Comparison of ENCODE assay signal across 17 cellular contexts in genomic region chr13:20389696-20390525, GRCh38.
A peak's percentile ranks its signal among the peaks of the same experiment; 100 is the strongest.
DNase-seq lines count a peak whose midpoint lies in the region; ATAC-seq and TF ChIP-seq lines count a peak whose summit lies in the region.
"Had no signal": no experiment of that assay in that cellular context is flagged by ENCODE, and none has a peak within 500 bp of the region (broad histone marks: within the 10 kb centered on the region; RNA-seq: fewer than 3 reads in every experiment).

No MANE protein-coding gene starts in this region.

- no peak for TF ChIP-seq CTCF in activated CD8-positive, alpha-beta T cell treated with anti-CD3 and anti-CD28 coated beads for 36 hours (IDR thresholded peaks at IDR 0.05)
- TF ChIP-seq CTCF in osteocyte (IDR thresholded peaks at IDR 0.05) (no peak), Peyer's patch (IDR thresholded peaks at IDR 0.05) (no peak), lower lobe of right lung (IDR thresholded peaks at IDR 0.05) (no peak)

- H3K36me3 ChIP-seq in Peyer's patch (no peaks in the 10 kb centered on the region), lower lobe of right lung (no peaks in the 10 kb centered on the region)

- H3K9me3 Mint-ChIP-seq in activated CD8-positive, alpha-beta T cell treated with anti-CD3 and anti-CD28 coated beads, Interleukin-2, amount 10 ng/mL, durations not matched to agents 7 days and 5 days (ENCODE audit: insufficient read depth): no peaks in the 10 kb centered on the region
- peaks cover 1% of the 10 kb centered on the region for H3K9me3 Mint-ChIP-seq in activated CD8-positive, alpha-beta T cell treated with anti-CD3 and anti-CD28 coated beads for 36 hours
- no peaks in the 10 kb centered on the region for H3K9me3 Mint-ChIP-seq in osteocyte (ENCODE audit: unreplicated experiment)

- DNase-seq in activated CD8-positive, alpha-beta T cell treated with anti-CD3 and anti-CD28 coated beads, Interleukin-2, amount 10 ng/mL, durations not matched to agents 7 days and 5 days: peak; percentile 7
- DNase-seq in activated CD8-positive, alpha-beta T cell treated with anti-CD3 and anti-CD28 coated beads for 36 hours: no peak
- DNase-seq in amniotic epithelial cell (ENCODE audit: low read depth): peak; percentile 61
- DNase-seq in islet precursor cell: peak; percentile 43
- peak; percentile 73 for DNase-seq in osteocyte (ENCODE audit: extremely low spot score, unreplicated experiment)
- no peak for DNase-seq in Peyer's patch
- DNase-seq in lower lobe of right lung: no peak
- DNase-seq: AML-193, NCI-H1105, NCI-H2081, Right ventricle myocardium superior had no signal

- intact Hi-C loops in activated CD8-positive, alpha-beta T cell treated with anti-CD3 and anti-CD28 coated beads for 36 hours (cut with micrococcal nuclease): no loop called here
- intact Hi-C loops in lower lobe of right lung (cut with DNase I): no loop called here

- POLR2A ChIA-PET in activated CD8-positive, alpha-beta T cell treated with anti-CD3 and anti-CD28 coated beads, Interleukin-2, amount 10 ng/mL, durations not matched to agents 7 days and 5 days (lab: Charles Lee): interaction anchor here (0.6 kb wide), 1 partner anchor 507 kb away, joined by 5 read pairs; no protein-coding TSS in a partner anchor
- POLR2A ChIA-PET in activated CD8-positive, alpha-beta T cell treated with anti-CD3 and anti-CD28 coated beads for 36 hours (lab: Charles Lee): no interaction called here

- no peak overlapping the region for H3K4me3 ChIP-seq in Peyer's patch
- H3K4me3 ChIP-seq in lower lobe of right lung: no peak overlapping the region
- H3K4me3 ChIP-seq: GM23248 had no signal

- peaks cover 0 to 2% (median 0%) of the 10 kb centered on the region in 4 donors for H3K9me3 ChIP-seq in Peyer's patch
- no peaks in the 10 kb centered on the region for H3K9me3 ChIP-seq in lower lobe of right lung

- H3K27me3 Mint-ChIP-seq in activated CD8-positive, alpha-beta T cell treated with anti-CD3 and anti-CD28 coated beads, Interleukin-2, amount 10 ng/mL, durations not matched to agents 7 days and 5 days (ENCODE audit: low read depth): no peaks in the 10 kb centered on the region
- no peaks in the 10 kb centered on the region for H3K27me3 Mint-ChIP-seq in activated CD8-positive, alpha-beta T cell treated with anti-CD3 and anti-CD28 coated beads for 36 hours
- peaks cover 8% of the 10 kb centered on the region for H3K27me3 Mint-ChIP-seq in osteocyte (ENCODE audit: unreplicated experiment)

- CTCF ChIA-PET in activated CD8-positive, alpha-beta T cell treated with anti-CD3 and anti-CD28 coated beads, Interleukin-2, amount 10 ng/mL, durations not matched to agents 7 days and 5 days (lab: Charles Lee): no interaction called here
- CTCF ChIA-PET in activated CD8-positive, alpha-beta T cell treated with anti-CD3 and anti-CD28 coated beads for 36 hours (lab: Charles Lee): no interaction called here

- H3K4me1 ChIP-seq in Peyer's patch (no peaks in the 10 kb centered on the region), lower lobe of right lung (no peaks in the 10 kb centered on the region)

- ATAC-seq in activated CD8-positive, alpha-beta T cell treated with anti-CD3 and anti-CD28 coated beads, Interleukin-2, amount 10 ng/mL, durations not matched to agents 7 days and 5 days: no peak
- ATAC-seq in activated CD8-positive, alpha-beta T cell treated with anti-CD3 and anti-CD28 coated beads for 36 hours: no peak
- ATAC-seq in GM21825 (IDR thresholded peaks at IDR 0.05; ENCODE audit: unreplicated experiment): no peak
- ATAC-seq in lower lobe of right lung: no peak
- ATAC-seq: HCT116, Panc1 had no signal

- H3K27me3 ChIP-seq in Peyer's patch (no peaks in the 10 kb centered on the region), lower lobe of right lung (ENCODE audit: low read depth) (no peaks in the 10 kb centered on the region)

- TF ChIP-seq POLR2A in Peyer's patch (IDR thresholded peaks at IDR 0.05): no peak

- H3K4me1 Mint-ChIP-seq in activated CD8-positive, alpha-beta T cell treated with anti-CD3 and anti-CD28 coated beads, Interleukin-2, amount 10 ng/mL, durations not matched to agents 7 days and 5 days (ENCODE audit: low read depth): peaks cover 19% of the 10 kb centered on the region
- peaks cover 12% of the 10 kb centered on the region for H3K4me1 Mint-ChIP-seq in activated CD8-positive, alpha-beta T cell treated with anti-CD3 and anti-CD28 coated beads for 36 hours (ENCODE audit: low read depth)
- no peaks in the 10 kb centered on the region for H3K4me1 Mint-ChIP-seq in osteocyte (ENCODE audit: unreplicated experiment)

- no peak overlapping the region for H3K4me3 Mint-ChIP-seq in activated CD8-positive, alpha-beta T cell treated with anti-CD3 and anti-CD28 coated beads, Interleukin-2, amount 10 ng/mL, durations not matched to agents 7 days and 5 days
- no peak overlapping the region for H3K4me3 Mint-ChIP-seq in activated CD8-positive, alpha-beta T cell treated with anti-CD3 and anti-CD28 coated beads for 36 hours
- H3K4me3 Mint-ChIP-seq in osteocyte (ENCODE audit: unreplicated experiment): no peak overlapping the region

- no peaks in the 10 kb centered on the region for H3K36me3 Mint-ChIP-seq in activated CD8-positive, alpha-beta T cell treated with anti-CD3 and anti-CD28 coated beads, Interleukin-2, amount 10 ng/mL, durations not matched to agents 7 days and 5 days (ENCODE audit: low read depth)
- H3K36me3 Mint-ChIP-seq in activated CD8-positive, alpha-beta T cell treated with anti-CD3 and anti-CD28 coated beads for 36 hours (ENCODE audit: low read depth): no peaks in the 10 kb centered on the region
- no peaks in the 10 kb centered on the region for H3K36me3 Mint-ChIP-seq in osteocyte (ENCODE audit: unreplicated experiment)

- H3K27ac ChIP-seq in Peyer's patch: no peak overlapping the region
- no peak overlapping the region for H3K27ac ChIP-seq in lower lobe of right lung
- H3K27ac ChIP-seq: 22Rv1, C4-2B, GM23248 had no signal

- H3K27ac Mint-ChIP-seq in activated CD8-positive, alpha-beta T cell treated with anti-CD3 and anti-CD28 coated beads, Interleukin-2, amount 10 ng/mL, durations not matched to agents 7 days and 5 days: no peak overlapping the region
- no peak overlapping the region for H3K27ac Mint-ChIP-seq in activated CD8-positive, alpha-beta T cell treated with anti-CD3 and anti-CD28 coated beads for 36 hours
- H3K27ac Mint-ChIP-seq in osteocyte (ENCODE audit: unreplicated experiment): no peak overlapping the region

Comparison
In these comparisons a context has a peak if more than half of its experiments do, and no peak if none do; other contexts are left out.
1. DNase-seq: peak in activated CD8-positive, alpha-beta T cell treated with anti-CD3 and anti-CD28 coated beads, Interleukin-2, amount 10 ng/mL, durations not matched to agents 7 days and 5 days (single experiment), amniotic epithelial cell (single experiment), islet precursor cell (single experiment) and osteocyte (single experiment); none in activated CD8-positive, alpha-beta T cell treated with anti-CD3 and anti-CD28 coated beads for 36 hours (single experiment), Peyer's patch (0 of 3) and lower lobe of right lung (single experiment).